In the genomic region with DNA sequence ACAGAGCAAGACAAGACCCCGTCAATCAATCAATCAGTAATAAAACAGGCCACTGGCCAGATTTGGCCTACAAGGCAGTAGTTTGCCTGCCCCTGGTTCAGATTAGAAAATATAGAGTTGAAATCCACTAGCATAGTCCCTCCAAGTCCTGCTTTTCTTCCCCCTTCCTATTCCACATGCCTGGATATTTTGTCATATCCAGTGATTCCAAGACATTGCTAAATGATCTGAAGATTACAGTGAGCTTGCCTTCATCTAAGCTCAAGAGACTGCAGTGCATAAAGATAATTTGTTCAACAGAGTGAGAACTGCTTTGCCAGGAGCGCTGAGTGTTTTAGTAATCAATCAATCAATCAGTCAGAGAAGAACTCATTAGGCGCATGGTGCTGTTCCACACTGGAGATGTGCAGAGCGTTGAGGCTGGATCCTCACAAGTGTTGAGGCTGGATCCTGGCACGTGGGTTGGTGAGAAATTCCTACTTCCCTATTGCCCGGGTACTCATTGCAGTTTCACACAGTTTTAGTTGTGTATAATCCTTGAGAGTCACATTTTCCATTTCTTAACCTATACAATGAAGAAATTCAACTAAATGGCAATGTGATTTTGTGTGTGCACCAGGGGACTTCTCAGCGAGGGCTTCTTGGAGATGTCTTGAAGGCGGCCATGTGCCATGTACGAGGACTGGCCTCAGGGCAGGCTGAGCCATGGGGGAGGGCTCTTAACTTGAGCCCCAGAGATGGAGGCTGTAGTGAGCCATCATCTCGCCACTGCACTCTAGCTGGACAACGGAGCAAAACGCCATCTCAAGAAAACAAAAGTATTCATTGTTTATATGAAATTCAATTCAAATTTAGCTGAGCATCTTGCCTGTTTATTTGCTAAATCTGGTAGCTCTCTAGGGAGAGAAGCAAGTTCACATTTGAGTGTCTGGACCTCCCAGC, we compare ENCODE assay signal across 17 cellular contexts.
DNase-seq lines count a peak whose midpoint lies in the region; ATAC-seq, FAIRE-seq and TF ChIP-seq lines count a peak whose summit lies in the region.
"Had no signal": no experiment of that assay in that cellular context is flagged by ENCODE, and none has a peak within 500 bp of the region (broad histone marks: within the 10 kb centered on the region; RNA-seq: fewer than 3 reads in every experiment).

No MANE protein-coding gene starts in this region.

- no peak overlapping the region for H3K4me3 ChIP-seq in BLaER1
- H3K4me3 ChIP-seq in lower lobe of right lung, result no peak overlapping the region
- H3K4me3 ChIP-seq in small intestine (ENCODE audit: low read depth in 1 of 2, low read length in 2 of 2), result no peak overlapping the region
- H3K4me3 ChIP-seq in body of pancreas, result no peak overlapping the region
- H3K4me3 ChIP-seq: Peyer's patch had no signal

- H3K9me3 Mint-ChIP-seq in activated T-helper 1 cell treated with anti-CD3 and anti-CD28 coated beads, Interleukin-12 subunit alpha, Interleukin-12 subunit beta, Interleukin-2, Interleukin-4 antibody, amounts not matched to agents 30 ng/mL and 10 ng/mL and 1 ng/mL, durations not matched to agents 14 hours and 24 hours and 36 hours, result peaks cover 5% of the 10 kb centered on the region
- H3K9me3 Mint-ChIP-seq: natural killer cell, T-cell had no signal

- H3K27me3 Mint-ChIP-seq in activated T-helper 1 cell treated with anti-CD3 and anti-CD28 coated beads, Interleukin-12 subunit alpha, Interleukin-12 subunit beta, Interleukin-2, Interleukin-4 antibody, amounts not matched to agents 30 ng/mL and 10 ng/mL and 1 ng/mL, durations not matched to agents 14 hours and 24 hours and 36 hours (ENCODE audit: insufficient read depth), result no peaks in the 10 kb centered on the region
- H3K27me3 Mint-ChIP-seq: T-cell had no signal

- peaks cover 4% of the 10 kb centered on the region for H3K36me3 Mint-ChIP-seq in activated T-helper 1 cell treated with anti-CD3 and anti-CD28 coated beads, Interleukin-12 subunit alpha, Interleukin-12 subunit beta, Interleukin-2, Interleukin-4 antibody, amounts not matched to agents 30 ng/mL and 10 ng/mL and 1 ng/mL, durations not matched to agents 14 hours and 24 hours and 36 hours (ENCODE audit: low read depth)
- H3K36me3 Mint-ChIP-seq: natural killer cell, T-cell had no signal

- H3K27me3 ChIP-seq in BLaER1, result no peaks in the 10 kb centered on the region
- no peaks in the 10 kb centered on the region for H3K27me3 ChIP-seq in lower lobe of right lung (ENCODE audit: low read depth)
- no peaks in the 10 kb centered on the region for H3K27me3 ChIP-seq in small intestine (ENCODE audit: control insufficient read depth in 2 of 2, insufficient read depth in 2 of 2, low read length in 2 of 2)
- no peaks in the 10 kb centered on the region for H3K27me3 ChIP-seq in body of pancreas
- H3K27me3 ChIP-seq: Peyer's patch had no signal

- H3K27ac Mint-ChIP-seq in activated T-helper 1 cell treated with anti-CD3 and anti-CD28 coated beads, Interleukin-12 subunit alpha, Interleukin-12 subunit beta, Interleukin-2, Interleukin-4 antibody, amounts not matched to agents 30 ng/mL and 10 ng/mL and 1 ng/mL, durations not matched to agents 14 hours and 24 hours and 36 hours, result peak overlapping the region; percentile 70
- H3K27ac Mint-ChIP-seq: natural killer cell, T-cell had no signal

- 80 to 85% (median 85%) methylated on average over 12 of the region's 12 CpGs for WGBS in small intestine, 3 donors
- WGBS in body of pancreas, 2 donors, result 81 to 83% methylated on average over 12 of the region's 12 CpGs

- TF ChIP-seq POLR2A in GM12891 (IDR thresholded peaks at IDR 0.05; ENCODE audit: low read depth, low read length) (no peak), body of pancreas (IDR thresholded peaks at IDR 0.05) (no peak)

- no peaks in the 10 kb centered on the region for H3K36me3 ChIP-seq in BLaER1
- H3K36me3 ChIP-seq in lower lobe of right lung, result no peaks in the 10 kb centered on the region
- no peaks in the 10 kb centered on the region for H3K36me3 ChIP-seq in small intestine (ENCODE audit: control insufficient read depth in 2 of 2, insufficient read depth in 2 of 2, low read length in 2 of 2)
- no peaks in the 10 kb centered on the region for H3K36me3 ChIP-seq in body of pancreas (replicated peaks in 1 of 2; ENCODE audit: insufficient read depth in 1 of 2, low read depth in 2 of 2)
- H3K36me3 ChIP-seq: Peyer's patch had no signal

- no peak for TF ChIP-seq CTCF in lower lobe of right lung (IDR thresholded peaks at IDR 0.05)
- TF ChIP-seq CTCF in body of pancreas (IDR thresholded peaks at IDR 0.05), result no peak

- H3K4me3 Mint-ChIP-seq in activated T-helper 1 cell treated with anti-CD3 and anti-CD28 coated beads, Interleukin-12 subunit alpha, Interleukin-12 subunit beta, Interleukin-2, Interleukin-4 antibody, amounts not matched to agents 30 ng/mL and 10 ng/mL and 1 ng/mL, durations not matched to agents 14 hours and 24 hours and 36 hours, result no peak overlapping the region
- H3K4me3 Mint-ChIP-seq: natural killer cell, T-cell had no signal

- H3K9ac ChIP-seq in BLaER1, result no peak overlapping the region

- no peak for DNase-seq in GM12891 (ENCODE audit: insufficient read length, low spot score)
- DNase-seq in activated T-helper 1 cell treated with anti-CD3 and anti-CD28 coated beads, Interleukin-12 subunit alpha, Interleukin-12 subunit beta, Interleukin-2, Interleukin-4 antibody, amounts not matched to agents 30 ng/mL and 10 ng/mL and 1 ng/mL, durations not matched to agents 14 hours and 24 hours and 36 hours (ENCODE audit: low spot score), result no peak
- peak; percentile 43 for DNase-seq in lower lobe of right lung
- DNase-seq in small intestine, result no peak
- no peak for DNase-seq in body of pancreas
- DNase-seq: activated CD8-positive, alpha-beta memory T cell treated with anti-CD3 and anti-CD28 coated beads, Interleukin-2, amount 50 U/mL, for 48 hours; DMS153; natural killer cell; NCI-H187; NCI-H510A treated with DMSO at 0.1 percent for 48 hours; T-cell had no signal

- no peak for FAIRE-seq in GM12891 (lab: Jason Lieb, UNC)
- FAIRE-seq in small intestine (lab: Jason Lieb, UNC), result no peak
- FAIRE-seq: endometrium, frontal cortex had no signal

- H3K27ac ChIP-seq in BLaER1, result peak overlapping the region; percentile 5; the same call in 1 of the 2 replicates
- H3K27ac ChIP-seq in lower lobe of right lung, result no peak overlapping the region
- peak overlapping the region in 1 of 2 donors; percentile 52 for H3K27ac ChIP-seq in small intestine (ENCODE audit: low read depth in 1 of 2, low read length in 1 of 2)
- peak overlapping the region in 2 of 4 donors; percentile 31 to 42 for H3K27ac ChIP-seq in body of pancreas

- no peaks in the 10 kb centered on the region for H3K9me3 ChIP-seq in BLaER1
- H3K9me3 ChIP-seq in lower lobe of right lung, result no peaks in the 10 kb centered on the region
- no peaks in the 10 kb centered on the region for H3K9me3 ChIP-seq in small intestine (ENCODE audit: control insufficient read depth, low read depth)
- no peaks in the 10 kb centered on the region for H3K9me3 ChIP-seq in body of pancreas
- H3K9me3 ChIP-seq: Peyer's patch had no signal

- intact Hi-C loops in activated T-helper 1 cell treated with anti-CD3 and anti-CD28 coated beads, Interleukin-12 subunit alpha, Interleukin-12 subunit beta, Interleukin-2, Interleukin-4 antibody, amounts not matched to agents 30 ng/mL and 10 ng/mL and 1 ng/mL, durations not matched to agents 14 hours and 24 hours and 36 hours (cut with micrococcal nuclease), result no loop called here
- intact Hi-C loops in lower lobe of right lung (cut with DNase I), result no loop called here
- intact Hi-C loops in body of pancreas (cut with DNase I), result loop anchor here (10.0 kb wide), 1 partner anchor 48 kb away; no protein-coding TSS in a partner anchor

- H3K4me1 Mint-ChIP-seq in activated T-helper 1 cell treated with anti-CD3 and anti-CD28 coated beads, Interleukin-12 subunit alpha, Interleukin-12 subunit beta, Interleukin-2, Interleukin-4 antibody, amounts not matched to agents 30 ng/mL and 10 ng/mL and 1 ng/mL, durations not matched to agents 14 hours and 24 hours and 36 hours (ENCODE audit: low read depth), result peaks cover 49% of the 10 kb centered on the region
- H3K4me1 Mint-ChIP-seq: natural killer cell had no signal

- no peaks in the 10 kb centered on the region for H4K20me1 ChIP-seq in BLaER1

- H3K4me2 ChIP-seq in BLaER1, result peak overlapping the region; percentile 10

- no peak for ATAC-seq in lower lobe of right lung
- ATAC-seq in GM21737 (IDR thresholded peaks at IDR 0.05; ENCODE audit: unreplicated experiment), result no peak
- ATAC-seq in body of pancreas, result no peak
- no peak for ATAC-seq in GM19351 (IDR thresholded peaks at IDR 0.05; ENCODE audit: unreplicated experiment)
- ATAC-seq: natural killer cell, T-cell had no signal

- H3K4me1 ChIP-seq in BLaER1 (peaks cover 58% of the 10 kb centered on the region), lower lobe of right lung (peaks cover 11% of the 10 kb centered on the region), small intestine (ENCODE audit: control insufficient read depth in 2 of 2, insufficient read depth in 1 of 2, low read depth in 1 of 2, low read length in 1 of 2) (peaks cover 2 to 3% of the 10 kb centered on the region in 2 donors), body of pancreas (peaks cover 4% of the 10 kb centered on the region)

TF ChIP-seq in GM12891, 5 proteins besides CTCF, POLR2A, EP300 and RAD21:
- TF ChIP-seq POLR2AphosphoS5 (IDR thresholded peaks at IDR 0.05; ENCODE audit: low read depth, low read length) (no peak), SPI1 (IDR thresholded peaks at IDR 0.05; ENCODE audit: low read depth, low read length) (peak; percentile 48; the same call in 1 of the 2 replicates)
